10 cellular contexts compared by ENCODE assay signal in the genomic region with DNA sequence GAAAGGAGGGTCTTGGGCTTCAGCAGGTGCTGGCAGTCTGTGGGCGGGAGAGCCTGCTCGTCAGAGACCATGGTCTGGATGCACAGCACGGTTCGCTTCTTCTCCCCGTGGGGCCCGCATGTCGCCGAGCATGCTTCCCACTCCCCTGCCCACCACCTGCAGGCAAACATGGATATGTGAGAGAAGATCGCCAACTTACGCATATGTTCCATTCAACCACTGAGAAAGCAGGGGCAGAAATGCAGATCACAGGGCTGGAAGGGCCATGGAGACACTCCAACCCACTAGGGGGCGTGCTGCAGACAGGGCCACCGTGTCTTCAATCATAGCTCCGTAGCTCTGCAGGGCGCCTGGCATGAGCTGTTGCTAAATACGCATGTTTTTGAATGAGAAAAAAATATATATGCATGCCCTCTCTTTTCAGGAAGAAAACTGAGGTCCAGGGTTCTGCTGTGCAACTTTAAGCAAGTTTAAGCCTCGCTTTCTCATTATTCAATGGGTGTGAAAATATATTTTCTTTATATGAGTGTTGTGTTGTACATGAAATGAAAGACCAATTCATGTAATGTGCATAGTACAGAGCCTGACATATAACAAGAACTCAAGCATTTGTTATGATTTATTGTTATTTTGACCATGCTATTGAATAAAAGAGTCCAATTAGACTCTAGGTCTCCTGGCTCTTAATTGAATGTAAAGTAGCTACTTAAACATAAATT.
DNase-seq lines count a peak whose midpoint lies in the region; ATAC-seq and TF ChIP-seq lines count a peak whose summit lies in the region.
"Had no signal": no experiment of that assay in that cellular context is flagged by ENCODE, and none has a peak within 500 bp of the region (broad histone marks: within the 10 kb centered on the region; RNA-seq: fewer than 3 reads in every experiment).

No MANE protein-coding gene starts in this region.

- no peak overlapping the region for H3K4me3 ChIP-seq in HEK293 (ENCODE audit: low read depth, low read length)
- no peak overlapping the region for H3K4me3 ChIP-seq in OCI-LY7 (ENCODE audit: low read depth, low read length, poor library complexity, severe bottlenecking)
- H3K4me3 ChIP-seq: lung, SJSA1 had no signal

- no peak overlapping the region for H3K4me3 Mint-ChIP-seq in activated naive CD8-positive, alpha-beta T cell treated with anti-CD3 and anti-CD28 coated beads, Interleukin-2, amount 50 U/mL, for 24 hours
- no peak overlapping the region for H3K4me3 Mint-ChIP-seq in naive thymus-derived CD8-positive, alpha-beta T cell

- H3K27ac ChIP-seq in HEK293 (ENCODE audit: extremely low read depth, low read depth, low read length) (no peak overlapping the region), OCI-LY7 (ENCODE audit: low read depth, low read length, poor library complexity, severe bottlenecking) (no peak overlapping the region)
- H3K27ac ChIP-seq: SJSA1 had no signal

- no peaks in the 10 kb centered on the region for H3K9me3 Mint-ChIP-seq in activated naive CD8-positive, alpha-beta T cell treated with anti-CD3 and anti-CD28 coated beads, Interleukin-2, amount 50 U/mL, for 24 hours
- no peaks in the 10 kb centered on the region for H3K9me3 Mint-ChIP-seq in naive thymus-derived CD8-positive, alpha-beta T cell

- TF ChIP-seq CTCF in HEK293 (tag by site-specific recombination; IDR thresholded peaks at IDR 0.05), result peak; percentile 42; the same call in 1 of the 2 replicates
- peak; percentile 79 for TF ChIP-seq CTCF in OCI-LY7 (conservative IDR thresholded peaks at IDR 0.05; ENCODE audit: low read length)

- H3K4me2 ChIP-seq in OCI-LY7 (ENCODE audit: low read length), result no peak overlapping the region

- POLR2A ChIA-PET in HEK293 (lab: Yijun Ruan, JAX), result no interaction called here
- POLR2A ChIA-PET in OCI-LY7 (lab: Charles Lee), result no interaction called here
- POLR2A ChIA-PET in naive thymus-derived CD8-positive, alpha-beta T cell (lab: Charles Lee), result no interaction called here

- intact Hi-C loops in OCI-LY7 (cut with micrococcal nuclease; ENCODE audit: unreplicated experiment), result no loop called here

- no TSS peak for BruUV-seq in OCI-LY7 (replicated peaks; lab: Mats Ljungman, UMichigan)

- no peak overlapping the region for H2AFZ ChIP-seq in OCI-LY7 (ENCODE audit: low read length)

- H3K79me2 ChIP-seq in OCI-LY7 (ENCODE audit: insufficient read depth, low read depth, low read length), result no peaks in the 10 kb centered on the region

- no peak for ATAC-seq in activated naive CD8-positive, alpha-beta T cell treated with anti-CD3 and anti-CD28 coated beads, Interleukin-2, amount 50 U/mL, for 24 hours
- ATAC-seq in naive thymus-derived CD8-positive, alpha-beta T cell, result no peak
- ATAC-seq in HG03196 (IDR thresholded peaks at IDR 0.05; ENCODE audit: unreplicated experiment), result no peak
- no peak for ATAC-seq in HG03342 (IDR thresholded peaks at IDR 0.05; ENCODE audit: unreplicated experiment)

- H3K36me3 ChIP-seq in HEK293 (ENCODE audit: control insufficient read depth in 2 of 2, insufficient read depth in 1 of 2, low read length in 2 of 2) (no peaks in the 10 kb centered on the region), OCI-LY7 (ENCODE audit: insufficient read depth, low read length) (no peaks in the 10 kb centered on the region)
- H3K36me3 ChIP-seq: SJSA1 had no signal

- H3K36me3 Mint-ChIP-seq in activated naive CD8-positive, alpha-beta T cell treated with anti-CD3 and anti-CD28 coated beads, Interleukin-2, amount 50 U/mL, for 24 hours (ENCODE audit: low read depth), result no peaks in the 10 kb centered on the region
- no peaks in the 10 kb centered on the region for H3K36me3 Mint-ChIP-seq in naive thymus-derived CD8-positive, alpha-beta T cell

- CTCF ChIA-PET in HEK293 (lab: Yijun Ruan, JAX), result interaction anchor here (0.5 to 3.5 kb wide), 28 partner anchors 9 to 1131 kb away, joined by 3 to 23 read pairs (median 4); no protein-coding TSS in a partner anchor
- CTCF ChIA-PET in OCI-LY7 (lab: Charles Lee; ENCODE audit: unreplicated experiment), result interaction anchor here (0.6 kb wide), 1 partner anchor 936 kb away, joined by 3 read pairs; no protein-coding TSS in a partner anchor

- no peaks in the 10 kb centered on the region for H3K4me1 Mint-ChIP-seq in activated naive CD8-positive, alpha-beta T cell treated with anti-CD3 and anti-CD28 coated beads, Interleukin-2, amount 50 U/mL, for 24 hours
- no peaks in the 10 kb centered on the region for H3K4me1 Mint-ChIP-seq in naive thymus-derived CD8-positive, alpha-beta T cell

- no peaks in the 10 kb centered on the region for H3K9me2 ChIP-seq in OCI-LY7 (ENCODE audit: insufficient read depth, low read length)

- peaks cover 5% of the 10 kb centered on the region for H3K27me3 Mint-ChIP-seq in activated naive CD8-positive, alpha-beta T cell treated with anti-CD3 and anti-CD28 coated beads, Interleukin-2, amount 50 U/mL, for 24 hours
- peaks cover 0 to 5% (median 0%) of the 10 kb centered on the region in 5 donors for H3K27me3 Mint-ChIP-seq in naive thymus-derived CD8-positive, alpha-beta T cell

- H3K9me3 ChIP-seq in HEK293 (ENCODE audit: control insufficient read depth, insufficient read depth, low read depth, low read length) (no peaks in the 10 kb centered on the region), OCI-LY7 (ENCODE audit: low read length) (no peaks in the 10 kb centered on the region)
- H3K9me3 ChIP-seq: SJSA1 had no signal

- H3K4me1 ChIP-seq in HEK293 (ENCODE audit: control insufficient read depth, insufficient read depth, low read length) (no peaks in the 10 kb centered on the region), OCI-LY7 (ENCODE audit: insufficient read depth, low read length, poor library complexity, severe bottlenecking) (no peaks in the 10 kb centered on the region)
- H3K4me1 ChIP-seq: SJSA1 had no signal

- no peak overlapping the region for H3K27ac Mint-ChIP-seq in activated naive CD8-positive, alpha-beta T cell treated with anti-CD3 and anti-CD28 coated beads, Interleukin-2, amount 50 U/mL, for 24 hours
- no peak overlapping the region for H3K27ac Mint-ChIP-seq in naive thymus-derived CD8-positive, alpha-beta T cell

- DNase-seq in ELF-1 (ENCODE audit: low read depth, low spot score), result peak; percentile 64
- DNase-seq in OCI-LY7 (ENCODE audit: low spot score), result peak; percentile 27
- DNase-seq in activated naive CD8-positive, alpha-beta T cell treated with anti-CD3 and anti-CD28 coated beads, Interleukin-2, amount 50 U/mL, for 24 hours, result peak; percentile 54
- peak in 6 of 10 donors; percentile 1 to 34 (median 14) for DNase-seq in naive thymus-derived CD8-positive, alpha-beta T cell
- DNase-seq in AG20443 (ENCODE audit: low spot score), result no peak

- H4K20me1 ChIP-seq in OCI-LY7 (ENCODE audit: insufficient read depth, low read length), result no peaks in the 10 kb centered on the region

TF ChIP-seq in HEK293, 187 proteins besides CTCF, POLR2A, EP300 and RAD21:
- TF ChIP-seq ZBTB20 (tag by site-specific recombination; IDR thresholded peaks at IDR 0.05) (peak; percentile 50), ZNF660 (tag by site-specific recombination; IDR thresholded peaks at IDR 0.05) (no peak)
